ENCODE assay signal across 1 cellular context in genomic region chr19:46487802-46488445, GRCh38.
TF ChIP-seq lines count a peak whose summit lies in the region.

No MANE protein-coding gene starts in this region.

TF ChIP-seq in HepG2, 621 proteins besides CTCF, POLR2A, EP300 and RAD21 (continued from another document and continues in another):
- TF ChIP-seq ZSCAN29 (CRISPR knock-in tag; conservative IDR thresholded peaks at IDR 0.05) (0 out of 2 replicates have a peak, but pooled peaks have one; percentile 28), ZNF792 (CRISPR knock-in tag; IDR thresholded peaks at IDR 0.05) (0 out of 2 replicates have a peak, but pooled peaks have one; percentile 35), HNRNPL (IDR thresholded peaks at IDR 0.05; ENCODE audit: low read depth, low read length) (no peak), ZKSCAN8 (CRISPR knock-in tag; IDR thresholded peaks at IDR 0.05; ENCODE audit: borderline replicate concordance) (no peak), ZNF510 (CRISPR knock-in tag; IDR thresholded peaks at IDR 0.05; ENCODE audit: low read depth) (0 out of 2 replicates have a peak, but pooled peaks have one; percentile 37), ZNF709 (CRISPR knock-in tag; IDR thresholded peaks at IDR 0.05) (no peak), SMAD3 (CRISPR knock-in tag; IDR thresholded peaks at IDR 0.05) (0 out of 2 replicates have a peak, but pooled peaks have one; percentile 26), HNF4A (CRISPR knock-in tag; IDR thresholded peaks at IDR 0.05) (peak; percentile 28; the same call in 1 of the 2 replicates), TGIF2 (CRISPR knock-in tag; IDR thresholded peaks at IDR 0.05) (no peak), ZMYM4 (CRISPR knock-in tag; IDR thresholded peaks at IDR 0.05) (peak; percentile 37; the same call in 1 of the 2 replicates), PTBP1 (IDR thresholded peaks at IDR 0.05; ENCODE audit: low read depth, low read length, poor library complexity, severe bottlenecking) (no peak), SMC3 (IDR thresholded peaks at IDR 0.05; ENCODE audit: low read length) (peak; percentile 89), ISX (CRISPR knock-in tag; conservative IDR thresholded peaks at IDR 0.05) (no peak), ATAD3A (CRISPR knock-in tag; IDR thresholded peaks at IDR 0.05) (no peak), ZNF34 (CRISPR knock-in tag; IDR thresholded peaks at IDR 0.05; ENCODE audit: borderline replicate concordance) (0 out of 2 replicates have a peak, but pooled peaks have one; percentile 85), HNRNPLL (IDR thresholded peaks at IDR 0.05; ENCODE audit: low read depth, low read length, poor library complexity, severe bottlenecking) (peak; percentile 55), ZNF276 (CRISPR knock-in tag; IDR thresholded peaks at IDR 0.05; ENCODE audit: low read depth) (0 out of 2 replicates have a peak, but pooled peaks have one; percentile 33), ZNF710 (CRISPR knock-in tag; IDR thresholded peaks at IDR 0.05; ENCODE audit: borderline replicate concordance) (peak; percentile 40; the same call in 1 of the 2 replicates), XRCC5 (optimal IDR thresholded peaks at IDR 0.05; ENCODE audit: low read length) (peak; percentile 20), SP4 (CRISPR knock-in tag; IDR thresholded peaks at IDR 0.05) (0 out of 2 replicates have a peak, but pooled peaks have one; percentile 42), ERF (CRISPR knock-in tag; IDR thresholded peaks at IDR 0.05) (peak; percentile 55; the same call in 1 of the 2 replicates), ZBTB2 (CRISPR knock-in tag; IDR thresholded peaks at IDR 0.05; ENCODE audit: low read depth) (no peak)
- TF ChIP-seq, protein P1, sequence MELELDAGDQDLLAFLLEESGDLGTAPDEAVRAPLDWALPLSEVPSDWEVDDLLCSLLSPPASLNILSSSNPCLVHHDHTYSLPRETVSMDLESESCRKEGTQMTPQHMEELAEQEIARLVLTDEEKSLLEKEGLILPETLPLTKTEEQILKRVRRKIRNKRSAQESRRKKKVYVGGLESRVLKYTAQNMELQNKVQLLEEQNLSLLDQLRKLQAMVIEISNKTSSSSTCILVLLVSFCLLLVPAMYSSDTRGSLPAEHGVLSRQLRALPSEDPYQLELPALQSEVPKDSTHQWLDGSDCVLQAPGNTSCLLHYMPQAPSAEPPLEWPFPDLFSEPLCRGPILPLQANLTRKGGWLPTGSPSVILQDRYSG (CRISPR knock-in tag; IDR thresholded peaks at IDR 0.05), result no peak
- TF ChIP-seq, protein P2, sequence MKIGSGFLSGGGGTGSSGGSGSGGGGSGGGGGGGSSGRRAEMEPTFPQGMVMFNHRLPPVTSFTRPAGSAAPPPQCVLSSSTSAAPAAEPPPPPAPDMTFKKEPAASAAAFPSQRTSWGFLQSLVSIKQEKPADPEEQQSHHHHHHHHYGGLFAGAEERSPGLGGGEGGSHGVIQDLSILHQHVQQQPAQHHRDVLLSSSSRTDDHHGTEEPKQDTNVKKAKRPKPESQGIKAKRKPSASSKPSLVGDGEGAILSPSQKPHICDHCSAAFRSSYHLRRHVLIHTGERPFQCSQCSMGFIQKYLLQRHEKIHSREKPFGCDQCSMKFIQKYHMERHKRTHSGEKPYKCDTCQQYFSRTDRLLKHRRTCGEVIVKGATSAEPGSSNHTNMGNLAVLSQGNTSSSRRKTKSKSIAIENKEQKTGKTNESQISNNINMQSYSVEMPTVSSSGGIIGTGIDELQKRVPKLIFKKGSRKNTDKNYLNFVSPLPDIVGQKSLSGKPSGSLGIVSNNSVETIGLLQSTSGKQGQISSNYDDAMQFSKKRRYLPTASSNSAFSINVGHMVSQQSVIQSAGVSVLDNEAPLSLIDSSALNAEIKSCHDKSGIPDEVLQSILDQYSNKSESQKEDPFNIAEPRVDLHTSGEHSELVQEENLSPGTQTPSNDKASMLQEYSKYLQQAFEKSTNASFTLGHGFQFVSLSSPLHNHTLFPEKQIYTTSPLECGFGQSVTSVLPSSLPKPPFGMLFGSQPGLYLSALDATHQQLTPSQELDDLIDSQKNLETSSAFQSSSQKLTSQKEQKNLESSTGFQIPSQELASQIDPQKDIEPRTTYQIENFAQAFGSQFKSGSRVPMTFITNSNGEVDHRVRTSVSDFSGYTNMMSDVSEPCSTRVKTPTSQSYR (CRISPR knock-in tag; IDR thresholded peaks at IDR 0.05; ENCODE audit: borderline replicate concordance), result no peak
- TF ChIP-seq, protein P3, sequence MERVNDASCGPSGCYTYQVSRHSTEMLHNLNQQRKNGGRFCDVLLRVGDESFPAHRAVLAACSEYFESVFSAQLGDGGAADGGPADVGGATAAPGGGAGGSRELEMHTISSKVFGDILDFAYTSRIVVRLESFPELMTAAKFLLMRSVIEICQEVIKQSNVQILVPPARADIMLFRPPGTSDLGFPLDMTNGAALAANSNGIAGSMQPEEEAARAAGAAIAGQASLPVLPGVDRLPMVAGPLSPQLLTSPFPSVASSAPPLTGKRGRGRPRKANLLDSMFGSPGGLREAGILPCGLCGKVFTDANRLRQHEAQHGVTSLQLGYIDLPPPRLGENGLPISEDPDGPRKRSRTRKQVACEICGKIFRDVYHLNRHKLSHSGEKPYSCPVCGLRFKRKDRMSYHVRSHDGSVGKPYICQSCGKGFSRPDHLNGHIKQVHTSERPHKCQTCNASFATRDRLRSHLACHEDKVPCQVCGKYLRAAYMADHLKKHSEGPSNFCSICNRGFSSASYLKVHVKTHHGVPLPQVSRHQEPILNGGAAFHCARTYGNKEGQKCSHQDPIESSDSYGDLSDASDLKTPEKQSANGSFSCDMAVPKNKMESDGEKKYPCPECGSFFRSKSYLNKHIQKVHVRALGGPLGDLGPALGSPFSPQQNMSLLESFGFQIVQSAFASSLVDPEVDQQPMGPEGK (CRISPR knock-in tag; IDR thresholded peaks at IDR 0.05), result 0 out of 2 replicates have a peak, but pooled peaks have one; percentile 37
- TF ChIP-seq, protein P4, sequence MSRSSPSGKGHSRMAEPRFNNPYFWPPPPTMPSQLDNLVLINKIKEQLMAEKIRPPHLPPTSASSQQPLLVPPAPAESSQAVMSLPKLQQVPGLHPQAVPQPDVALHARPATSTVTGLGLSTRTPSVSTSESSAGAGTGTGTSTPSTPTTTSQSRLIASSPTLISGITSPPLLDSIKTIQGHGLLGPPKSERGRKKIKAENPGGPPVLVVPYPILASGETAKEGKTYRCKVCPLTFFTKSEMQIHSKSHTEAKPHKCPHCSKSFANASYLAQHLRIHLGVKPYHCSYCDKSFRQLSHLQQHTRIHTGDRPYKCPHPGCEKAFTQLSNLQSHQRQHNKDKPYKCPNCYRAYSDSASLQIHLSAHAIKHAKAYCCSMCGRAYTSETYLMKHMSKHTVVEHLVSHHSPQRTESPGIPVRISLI (CRISPR knock-in tag; IDR thresholded peaks at IDR 0.05; ENCODE audit: borderline replicate concordance), result peak; percentile 72; the same call in 1 of the 2 replicates
- TF ChIP-seq, protein P5, sequence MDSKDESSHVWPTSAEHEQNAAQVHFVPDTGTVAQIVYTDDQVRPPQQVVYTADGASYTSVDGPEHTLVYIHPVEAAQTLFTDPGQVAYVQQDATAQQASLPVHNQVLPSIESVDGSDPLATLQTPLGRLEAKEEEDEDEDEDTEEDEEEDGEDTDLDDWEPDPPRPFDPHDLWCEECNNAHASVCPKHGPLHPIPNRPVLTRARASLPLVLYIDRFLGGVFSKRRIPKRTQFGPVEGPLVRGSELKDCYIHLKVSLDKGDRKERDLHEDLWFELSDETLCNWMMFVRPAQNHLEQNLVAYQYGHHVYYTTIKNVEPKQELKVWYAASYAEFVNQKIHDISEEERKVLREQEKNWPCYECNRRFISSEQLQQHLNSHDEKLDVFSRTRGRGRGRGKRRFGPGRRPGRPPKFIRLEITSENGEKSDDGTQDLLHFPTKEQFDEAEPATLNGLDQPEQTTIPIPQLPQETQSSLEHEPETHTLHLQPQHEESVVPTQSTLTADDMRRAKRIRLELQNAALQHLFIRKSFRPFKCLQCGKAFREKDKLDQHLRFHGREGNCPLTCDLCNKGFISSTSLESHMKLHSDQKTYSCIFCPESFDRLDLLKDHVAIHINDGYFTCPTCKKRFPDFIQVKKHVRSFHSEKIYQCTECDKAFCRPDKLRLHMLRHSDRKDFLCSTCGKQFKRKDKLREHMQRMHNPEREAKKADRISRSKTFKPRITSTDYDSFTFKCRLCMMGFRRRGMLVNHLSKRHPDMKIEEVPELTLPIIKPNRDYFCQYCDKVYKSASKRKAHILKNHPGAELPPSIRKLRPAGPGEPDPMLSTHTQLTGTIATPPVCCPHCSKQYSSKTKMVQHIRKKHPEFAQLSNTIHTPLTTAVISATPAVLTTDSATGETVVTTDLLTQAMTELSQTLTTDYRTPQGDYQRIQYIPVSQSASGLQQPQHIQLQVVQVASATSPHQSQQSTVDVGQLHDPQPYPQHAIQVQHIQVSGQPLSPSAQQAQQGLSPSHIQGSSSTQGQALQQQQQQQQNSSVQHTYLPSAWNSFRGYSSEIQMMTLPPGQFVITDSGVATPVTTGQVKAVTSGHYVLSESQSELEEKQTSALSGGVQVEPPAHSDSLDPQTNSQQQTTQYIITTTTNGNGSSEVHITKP (CRISPR knock-in tag; IDR thresholded peaks at IDR 0.05; ENCODE audit: low read depth), result no peak
- TF ChIP-seq, protein P6, sequence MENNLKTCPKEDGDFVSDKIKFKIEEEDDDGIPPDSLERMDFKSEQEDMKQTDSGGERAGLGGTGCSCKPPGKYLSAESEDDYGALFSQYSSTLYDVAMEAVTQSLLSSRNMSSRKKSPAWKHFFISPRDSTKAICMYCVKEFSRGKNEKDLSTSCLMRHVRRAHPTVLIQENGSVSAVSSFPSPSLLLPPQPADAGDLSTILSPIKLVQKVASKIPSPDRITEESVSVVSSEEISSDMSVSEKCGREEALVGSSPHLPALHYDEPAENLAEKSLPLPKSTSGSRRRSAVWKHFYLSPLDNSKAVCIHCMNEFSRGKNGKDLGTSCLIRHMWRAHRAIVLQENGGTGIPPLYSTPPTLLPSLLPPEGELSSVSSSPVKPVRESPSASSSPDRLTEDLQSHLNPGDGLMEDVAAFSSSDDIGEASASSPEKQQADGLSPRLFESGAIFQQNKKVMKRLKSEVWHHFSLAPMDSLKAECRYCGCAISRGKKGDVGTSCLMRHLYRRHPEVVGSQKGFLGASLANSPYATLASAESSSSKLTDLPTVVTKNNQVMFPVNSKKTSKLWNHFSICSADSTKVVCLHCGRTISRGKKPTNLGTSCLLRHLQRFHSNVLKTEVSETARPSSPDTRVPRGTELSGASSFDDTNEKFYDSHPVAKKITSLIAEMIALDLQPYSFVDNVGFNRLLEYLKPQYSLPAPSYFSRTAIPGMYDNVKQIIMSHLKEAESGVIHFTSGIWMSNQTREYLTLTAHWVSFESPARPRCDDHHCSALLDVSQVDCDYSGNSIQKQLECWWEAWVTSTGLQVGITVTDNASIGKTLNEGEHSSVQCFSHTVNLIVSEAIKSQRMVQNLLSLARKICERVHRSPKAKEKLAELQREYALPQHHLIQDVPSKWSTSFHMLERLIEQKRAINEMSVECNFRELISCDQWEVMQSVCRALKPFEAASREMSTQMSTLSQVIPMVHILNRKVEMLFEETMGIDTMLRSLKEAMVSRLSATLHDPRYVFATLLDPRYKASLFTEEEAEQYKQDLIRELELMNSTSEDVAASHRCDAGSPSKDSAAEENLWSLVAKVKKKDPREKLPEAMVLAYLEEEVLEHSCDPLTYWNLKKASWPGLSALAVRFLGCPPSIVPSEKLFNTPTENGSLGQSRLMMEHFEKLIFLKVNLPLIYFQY (CRISPR knock-in tag; IDR thresholded peaks at IDR 0.05; ENCODE audit: borderline replicate concordance), result no peak
- TF ChIP-seq, protein P7, sequence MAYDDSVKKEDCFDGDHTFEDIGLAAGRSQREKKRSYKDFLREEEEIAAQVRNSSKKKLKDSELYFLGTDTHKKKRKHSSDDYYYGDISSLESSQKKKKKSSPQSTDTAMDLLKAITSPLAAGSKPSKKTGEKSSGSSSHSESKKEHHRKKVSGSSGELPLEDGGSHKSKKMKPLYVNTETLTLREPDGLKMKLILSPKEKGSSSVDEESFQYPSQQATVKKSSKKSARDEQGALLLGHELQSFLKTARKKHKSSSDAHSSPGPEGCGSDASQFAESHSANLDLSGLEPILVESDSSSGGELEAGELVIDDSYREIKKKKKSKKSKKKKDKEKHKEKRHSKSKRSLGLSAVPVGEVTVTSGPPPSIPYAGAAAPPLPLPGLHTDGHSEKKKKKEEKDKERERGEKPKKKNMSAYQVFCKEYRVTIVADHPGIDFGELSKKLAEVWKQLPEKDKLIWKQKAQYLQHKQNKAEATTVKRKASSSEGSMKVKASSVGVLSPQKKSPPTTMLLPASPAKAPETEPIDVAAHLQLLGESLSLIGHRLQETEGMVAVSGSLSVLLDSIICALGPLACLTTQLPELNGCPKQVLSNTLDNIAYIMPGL (CRISPR knock-in tag; IDR thresholded peaks at IDR 0.05; ENCODE audit: borderline replicate concordance in 1 of 2, low read depth in 1 of 2), result peak; percentile 65 to 71; a peak in 2 of 4 replicates
